8 cellular contexts compared by ENCODE assay signal in genomic region chr15:90233701-90234518, GRCh38. TPM values are rescaled to one million over a fixed set of nuclear protein-coding genes. Genes with fewer than 3 reads are reported as not detected.
DNase-seq lines count a peak whose midpoint lies in the region; ATAC-seq lines count a peak whose summit lies in the region.

TSS of gene CIB1 (minus strand) at chr15:90233941. CDS start at chr15:90233885, 56 bp downstream.
TSS of gene GDPGP1 (plus strand) at chr15:90234209. CDS start at chr15:90240909, 6,700 bp downstream.

- peak; percentile 87 for ATAC-seq in GM21360 (IDR thresholded peaks at IDR 0.05; ENCODE audit: unreplicated experiment)

- DNase-seq in COLO829 (ENCODE audit: low spot score) (peak; percentile 99), HT-29 (ENCODE audit: low spot score) (peak; percentile 99), lung microvascular endothelial cell (ENCODE audit: low read depth in 2 of 2) (peak; percentile 97)
- peak; percentile 99 for DNase-seq in NK-92 treated with Interleukin-12 subunit alpha and Interleukin-12 subunit beta, amount 100 ng/mL, for 24 hours (lab: John Stamatoyannopoulos, UW)
- DNase-seq in activated CD8-positive, alpha-beta memory T cell treated with anti-CD3 and anti-CD28 coated beads for 24 hours, result peak; percentile 97
- DNase-seq in effector CD4-positive, alpha-beta T cell, result peak; percentile 96
- peak; percentile 94 to 96 (median 94) for DNase-seq in stimulated activated CD4-positive, alpha-beta T cell treated with anti-CD3 and anti-CD28 coated beads, TNF-alpha, amount 100 ng/mL, for 4 hours (ENCODE audit: low read depth in 3 of 3)

RNA-seq across cellular contexts. Expression of gene CIB1, which starts in this region (rescaled TPM):
- 165 and 178 TPM in 2 replicates for total RNA-seq in HT-29 (2014; rRNA removed; shearing (Covaris generic))
- total RNA-seq in lung microvascular endothelial cell, result 31.2 and 36.0 TPM in 2 replicates

RNA-seq across cellular contexts. Expression of gene GDPGP1, which starts in this region (rescaled TPM):
- 13.7 and 15.1 TPM in 2 replicates for total RNA-seq in HT-29 (2014; rRNA removed; shearing (Covaris generic))
- 6.3 and 8.7 TPM in 2 replicates for total RNA-seq in lung microvascular endothelial cell

Comparison
In these comparisons a context has a peak if more than half of its experiments do, and no peak if none do; other contexts are left out.
1. Peak in every context shown above with its lines: DNase-seq and ATAC-seq.